Comparison of ENCODE assay signal across 34 cellular contexts in genomic region chr16:87312008-87312407, GRCh38.
"Had no signal": no experiment of that assay in that cellular context is flagged by ENCODE, and none has a peak within 500 bp of the region (broad histone marks: within the 10 kb centered on the region; RNA-seq: fewer than 3 reads in every experiment).

No MANE protein-coding gene starts in this region.

- H3K27ac Mint-ChIP-seq: activated B cell treated with CpG ODN at 0.5 μM for 24 hours; activated CD4-positive, alpha-beta memory T cell treated with anti-CD3 and anti-CD28 coated beads for 36 hours; activated CD4-positive, alpha-beta T cell treated with anti-CD3 and anti-CD28 coated beads, Interleukin-2, amount 10 ng/mL, durations not matched to agents 24 days and 14 days; activated CD8-positive, alpha-beta T cell treated with anti-CD3 and anti-CD28 coated beads for 36 hours; activated naive CD4-positive, alpha-beta T cell treated with anti-CD3 and anti-CD28 coated beads for 36 hours; activated naive CD8-positive, alpha-beta T cell treated with anti-CD3 and anti-CD28 coated beads for 36 hours; activated T-cell treated with anti-CD3 and anti-CD28 coated beads, Interleukin-2, amount 50 U/mL, for 72 hours; activated T-helper 1 cell treated with anti-CD3 and anti-CD28 coated beads, Interleukin-12 subunit alpha, Interleukin-12 subunit beta, Interleukin-2, Interleukin-4 antibody, amounts not matched to agents 30 ng/mL and 10 ng/mL and 1 ng/mL, durations not matched to agents 14 hours and 24 hours and 36 hours; activated T-helper 17 cell treated with anti-CD3 and anti-CD28 coated beads, Interleukin-2, amount 50 U/mL, for 72 hours; T-helper 1 cell treated with Interleukin-12 subunit alpha and Interleukin-12 subunit beta and Interleukin-4 antibody, amounts not matched to agents 30 μg/mL and 1 μg/mL, for 36 hours; T-helper 2 cell treated with Interferon-gamma antibody and Interleukin-4, amounts not matched to agents 5 μg/mL and 100 μg/mL, for 36 hours had no signal

- H3K4me1 Mint-ChIP-seq: activated B cell treated with CpG ODN at 0.5 μM for 24 hours; activated naive CD8-positive, alpha-beta T cell treated with anti-CD3 and anti-CD28 coated beads for 36 hours had no signal

- H3K27me3 Mint-ChIP-seq: activated B cell treated with CpG ODN at 0.5 μM for 24 hours; activated CD4-positive, alpha-beta memory T cell treated with anti-CD3 and anti-CD28 coated beads for 36 hours; activated CD4-positive, alpha-beta T cell treated with anti-CD3 and anti-CD28 coated beads, Interleukin-2, amount 10 ng/mL, durations not matched to agents 24 days and 14 days; activated CD8-positive, alpha-beta T cell treated with anti-CD3 and anti-CD28 coated beads for 36 hours; activated naive CD8-positive, alpha-beta T cell treated with anti-CD3 and anti-CD28 coated beads for 36 hours; activated T-helper 17 cell treated with anti-CD3 and anti-CD28 coated beads, Interleukin-2, amount 50 U/mL, for 72 hours had no signal

- H3K4me3 Mint-ChIP-seq: activated B cell treated with CpG ODN at 0.5 μM for 24 hours; activated CD4-positive, alpha-beta memory T cell treated with anti-CD3 and anti-CD28 coated beads for 36 hours; activated CD4-positive, alpha-beta T cell treated with anti-CD3 and anti-CD28 coated beads, Interleukin-2, amount 10 ng/mL, durations not matched to agents 24 days and 14 days; activated CD8-positive, alpha-beta T cell treated with anti-CD3 and anti-CD28 coated beads for 36 hours; activated naive CD4-positive, alpha-beta T cell treated with anti-CD3 and anti-CD28 coated beads for 36 hours; activated naive CD8-positive, alpha-beta T cell treated with anti-CD3 and anti-CD28 coated beads for 36 hours; activated T-cell treated with anti-CD3 and anti-CD28 coated beads, Interleukin-2, amount 50 U/mL, for 4 hours; activated T-cell treated with anti-CD3 and anti-CD28 coated beads, Interleukin-2, amount 50 U/mL, for 72 hours; activated T-helper 1 cell treated with anti-CD3 and anti-CD28 coated beads, Interleukin-12 subunit alpha, Interleukin-12 subunit beta, Interleukin-2, Interleukin-4 antibody, amounts not matched to agents 30 ng/mL and 10 ng/mL and 1 ng/mL, durations not matched to agents 14 hours and 24 hours and 36 hours; activated T-helper 17 cell treated with anti-CD3 and anti-CD28 coated beads, Interleukin-2, amount 50 U/mL, for 72 hours; T-helper 1 cell treated with Interleukin-12 subunit alpha and Interleukin-12 subunit beta and Interleukin-4 antibody, amounts not matched to agents 30 μg/mL and 1 μg/mL, for 36 hours; T-helper 2 cell treated with Interferon-gamma antibody and Interleukin-4, amounts not matched to agents 5 μg/mL and 100 μg/mL, for 36 hours had no signal

- H3K36me3 ChIP-seq: adrenal gland, brain microvascular endothelial cell, breast epithelium had no signal

- H3K27me3 ChIP-seq: adrenal gland, body of pancreas, brain microvascular endothelial cell, breast epithelium had no signal

- H3K27ac ChIP-seq: adrenal gland, body of pancreas, brain microvascular endothelial cell, breast epithelium, VCaP had no signal

- ATAC-seq: activated CD8-positive, alpha-beta T cell treated with anti-CD3 and anti-CD28 coated beads for 36 hours; activated naive CD4-positive, alpha-beta T cell treated with anti-CD3 and anti-CD28 coated beads, Interleukin-2, amount 50 U/mL, for 72 hours; activated T-cell treated with anti-CD3 and anti-CD28 coated beads, Interleukin-2, amount 50 U/mL, for 4 hours; activated T-cell treated with anti-CD3 and anti-CD28 coated beads, Interleukin-2, amount 50 U/mL, for 72 hours; activated T-helper 17 cell treated with anti-CD3 and anti-CD28 coated beads, Interleukin-2, amount 50 U/mL, for 72 hours; body of pancreas had no signal

- H3K4me3 ChIP-seq: adrenal gland, body of pancreas, breast epithelium had no signal

- H3K9me3 Mint-ChIP-seq: activated CD4-positive, alpha-beta T cell treated with anti-CD3 and anti-CD28 coated beads, Interleukin-2, amount 10 ng/mL, durations not matched to agents 24 days and 14 days; activated naive CD4-positive, alpha-beta T cell treated with anti-CD3 and anti-CD28 coated beads for 36 hours; activated T-cell treated with anti-CD3 and anti-CD28 coated beads, Interleukin-2, amount 50 U/mL, for 4 hours; activated T-cell treated with anti-CD3 and anti-CD28 coated beads, Interleukin-2, amount 50 U/mL, for 72 hours; activated T-helper 17 cell treated with anti-CD3 and anti-CD28 coated beads, Interleukin-2, amount 50 U/mL, for 72 hours; T-helper 1 cell treated with Interleukin-12 subunit alpha and Interleukin-12 subunit beta and Interleukin-4 antibody, amounts not matched to agents 30 μg/mL and 1 μg/mL, for 36 hours had no signal

- H3K4me1 ChIP-seq: adrenal gland, body of pancreas, breast epithelium had no signal

- H3K9me3 ChIP-seq: adrenal gland, body of pancreas, breast epithelium had no signal

- DNase-seq: activated B cell treated with CpG ODN at 0.5 μM for 24 hours; activated CD4-positive, alpha-beta memory T cell treated with anti-CD3 and anti-CD28 coated beads for 36 hours; activated CD4-positive, alpha-beta T cell treated with anti-CD3 and anti-CD28 coated beads for 4 hours; activated CD4-positive, alpha-beta T cell treated with anti-CD3 and anti-CD28 coated beads, Interleukin-2, amount 10 ng/mL, durations not matched to agents 24 days and 14 days; activated CD4-positive, alpha-beta T cell treated with anti-CD3 and anti-CD28 coated beads, Interleukin-2, amount 50 U/mL, for 1 hour; activated CD4-positive, alpha-beta T cell treated with anti-CD3 and anti-CD28 coated beads, Interleukin-2, amount 50 U/mL, for 4 hours; activated CD4-positive, CD25-positive, alpha-beta regulatory T cell treated with anti-CD3 and anti-CD28 coated beads, Interleukin-2, amount 50 U/mL, for 72 hours; activated CD8-positive, alpha-beta memory T cell treated with anti-CD3 and anti-CD28 coated beads, Interleukin-2, amount 50 U/mL, for 4 hours; activated CD8-positive, alpha-beta T cell treated with anti-CD3 and anti-CD28 coated beads for 36 hours; activated gamma-delta T cell treated with Interleukin-2 at 50 U/mL for 16 hours; activated naive CD4-positive, alpha-beta T cell; activated naive CD4-positive, alpha-beta T cell treated with anti-CD3 and anti-CD28 coated beads for 36 hours; activated naive CD4-positive, alpha-beta T cell treated with anti-CD3 and anti-CD28 coated beads, Interleukin-2, amount 50 U/mL, for 16 hours; activated naive CD8-positive, alpha-beta T cell treated with anti-CD3 and anti-CD28 coated beads for 36 hours; activated T-cell treated with anti-CD3 and anti-CD28 coated beads for 4 hours; activated T-cell treated with anti-CD3 and anti-CD28 coated beads, Interleukin-2, amount 50 U/mL, for 1 hour; activated T-cell treated with anti-CD3 and anti-CD28 coated beads, Interleukin-2, amount 50 U/mL, for 4 hours; activated T-cell treated with anti-CD3 and anti-CD28 coated beads, Interleukin-2, amount 50 U/mL, for 72 hours; adrenal gland; amniotic stem cell; body of pancreas; brain microvascular endothelial cell; central memory CD4-positive, alpha-beta T cell; SW 1271; T-helper 1 cell; T-helper 2 cell; T-helper 9 cell had no signal
